Comparison of ENCODE assay signal across 7 cellular contexts in the genomic region with DNA sequence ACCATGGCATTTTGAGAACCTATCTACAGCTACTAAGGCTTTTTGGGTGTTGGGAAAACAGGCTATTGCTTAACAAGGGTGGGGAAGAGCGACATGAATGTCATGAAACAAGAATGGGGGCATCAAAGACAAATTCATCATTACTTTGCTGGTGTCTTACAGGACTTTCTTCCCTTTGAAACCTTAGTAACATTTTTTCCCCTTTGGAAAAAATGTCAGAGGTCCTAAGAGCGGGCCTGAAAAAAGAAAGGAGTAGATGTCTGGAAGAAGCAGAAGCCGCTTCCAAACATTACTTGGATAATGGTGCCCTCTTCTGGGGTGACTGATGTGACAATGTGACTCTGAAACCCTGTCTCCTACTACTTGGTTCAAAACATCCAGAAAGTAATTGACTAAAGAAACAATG. TPM values are rescaled to one million over a fixed set of nuclear protein-coding genes. Genes with fewer than 3 reads are reported as not detected.
A peak's percentile ranks its signal among the peaks of the same experiment; 100 is the strongest.
DNase-seq lines count a peak whose midpoint lies in the region; ATAC-seq, FAIRE-seq and TF ChIP-seq lines count a peak whose summit lies in the region.

No MANE protein-coding gene starts in this region.

- H3K36me3 Mint-ChIP-seq in type B pancreatic cell, result no peaks in the 10 kb centered on the region

- ATAC-seq in left lung, result no peak
- no peak for ATAC-seq in HG02970 (IDR thresholded peaks at IDR 0.05; ENCODE audit: low FRiP score, unreplicated experiment)

- TF ChIP-seq POLR2A in breast epithelium (IDR thresholded peaks at IDR 0.05), result no peak

- H3K4me1 ChIP-seq in breast epithelium (peaks cover 0 to 3% of the 10 kb centered on the region in 2 donors), left lung (peaks cover 4 to 17% of the 10 kb centered on the region in 2 donors)

- H3K36me3 ChIP-seq in breast epithelium, result no peaks in the 10 kb centered on the region
- no peaks in the 10 kb centered on the region for H3K36me3 ChIP-seq in left lung

- DNase-seq in LoVo (ENCODE audit: low spot score), result peak; percentile 66
- DNase-seq in RPMI7951 (ENCODE audit: low read depth), result peak; percentile 69
- peak in 1 of 2 donors; percentile 23 for DNase-seq in breast epithelium (ENCODE audit: low spot score in 2 of 2)
- no peak for DNase-seq in left lung
- no peak for DNase-seq in type B pancreatic cell (ENCODE audit: extremely low spot score, unreplicated experiment)

- H3K27ac ChIP-seq in breast epithelium, result no peak overlapping the region
- H3K27ac ChIP-seq in left lung, result no peak overlapping the region

- H3K27me3 Mint-ChIP-seq in type B pancreatic cell, result no peaks in the 10 kb centered on the region

- FAIRE-seq in G401.6 (lab: Jason Lieb, UNC), result peak; percentile 93

- no peak overlapping the region for H3K4me3 ChIP-seq in breast epithelium
- H3K4me3 ChIP-seq in left lung, result no peak overlapping the region

- H3K4me1 Mint-ChIP-seq in type B pancreatic cell (ENCODE audit: unreplicated experiment), result peaks cover 24% of the 10 kb centered on the region

- TF ChIP-seq CTCF in breast epithelium (IDR thresholded peaks at IDR 0.05) (peak in 2 of 3 donors; percentile 39 to 41), left lung (IDR thresholded peaks at IDR 0.05) (peak; percentile 18 to 40), type B pancreatic cell (conservative IDR thresholded peaks at IDR 0.05) (peak; percentile 78)

- no peaks in the 10 kb centered on the region for H3K9me3 Mint-ChIP-seq in type B pancreatic cell

- H3K27me3 ChIP-seq in breast epithelium, result no peaks in the 10 kb centered on the region
- H3K27me3 ChIP-seq in left lung, result no peaks in the 10 kb centered on the region

- H3K27ac Mint-ChIP-seq in type B pancreatic cell, result peak overlapping the region; percentile 2

- intact Hi-C loops in breast epithelium (cut with DNase I; ENCODE audit: low total_unique reads), result no loop called here
- intact Hi-C loops in left lung (cut with DNase I), result loop anchor here in 1 of 2 donors (10.0 kb wide), 1 partner anchor 103 kb away; no protein-coding TSS in a partner anchor

- H3K4me3 Mint-ChIP-seq in type B pancreatic cell, result peak overlapping the region; percentile 64

- H3K9me3 ChIP-seq in breast epithelium, result no peaks in the 10 kb centered on the region
- no peaks in the 10 kb centered on the region for H3K9me3 ChIP-seq in left lung

RNA-seq across cellular contexts. Expression of a gene that starts 3.8 kb away (rescaled TPM):
- total RNA-seq in RPMI7951 (2014; rRNA removed; shearing (Covaris generic)), result 53.6 and 53.9 TPM in 2 replicates
- total RNA-seq in breast epithelium (10 to 100 TPM; 40.3 to 50.2 (median 43.9) TPM), left lung (10 to 100 TPM; 25.8 to 27.6 TPM), type B pancreatic cell (ENCODE audit: low replicate concordance) (28.7 and 44.2 TPM in 2 replicates)

RNA-seq across cellular contexts. Expression of a gene that starts 58.6 kb away (rescaled TPM):
- 47.2 and 53.6 TPM in 2 replicates for total RNA-seq in RPMI7951 (2014; rRNA removed; shearing (Covaris generic))
- total RNA-seq in breast epithelium (10 to 100 TPM; 52.6 to 83.9 (median 66.7) TPM), left lung (10 to 100 TPM; 36.8 to 73.4 TPM), type B pancreatic cell (ENCODE audit: low replicate concordance) (53.2 and 57.5 TPM in 2 replicates)

Comparison
In these comparisons a context has a peak if more than half of its experiments do, and no peak if none do; other contexts are left out.
1. DNase-seq: peak in LoVo (single experiment) and RPMI7951 (single experiment); none in left lung (0 of 2) and type B pancreatic cell (single experiment).
2. Peak in every context shown above with its lines, with median percentiles within 50 percentile points of each other: CTCF ChIP-seq.